In genomic region chr22:42138122-42138770, GRCh38 we compare ENCODE assay signal across 29 cellular contexts.
"Had no signal": no experiment of that assay in that cellular context is flagged by ENCODE, and none has a peak within 500 bp of the region (broad histone marks: within the 10 kb centered on the region; RNA-seq: fewer than 3 reads in every experiment).

No MANE protein-coding gene starts in this region.

- H3K4me1 Mint-ChIP-seq: activated B cell treated with CpG ODN at 0.5 μM for 24 hours; activated CD4-positive, alpha-beta memory T cell treated with anti-CD3 and anti-CD28 coated beads, Interleukin-2, amount 10 ng/mL, durations not matched to agents 7 days and 5 days; activated CD8-positive, alpha-beta memory T cell treated with anti-CD3 and anti-CD28 coated beads, Interleukin-2, amount 10 ng/mL, durations not matched to agents 7 days and 5 days; activated naive CD4-positive, alpha-beta T cell treated with anti-CD3 and anti-CD28 coated beads, Interleukin-2, amount 10 ng/mL, durations not matched to agents 7 days and 5 days; T-cell had no signal

- ATAC-seq: activated CD8-positive, alpha-beta memory T cell treated with anti-CD3 and anti-CD28 coated beads, Interleukin-2, amount 10 ng/mL, durations not matched to agents 7 days and 5 days; Panc1; T-cell; T-helper 17 cell had no signal

- H3K9me3 ChIP-seq: ascending aorta, breast epithelium, SJSA1, SK-N-SH had no signal

- H3K27ac ChIP-seq: ascending aorta, breast epithelium, SJSA1, VCaP had no signal

- H3K9me3 Mint-ChIP-seq: activated B cell treated with CpG ODN at 0.5 μM for 24 hours; activated CD4-positive, alpha-beta memory T cell treated with anti-CD3 and anti-CD28 coated beads, Interleukin-2, amount 10 ng/mL, durations not matched to agents 7 days and 5 days; activated naive CD4-positive, alpha-beta T cell treated with anti-CD3 and anti-CD28 coated beads, Interleukin-2, amount 10 ng/mL, durations not matched to agents 7 days and 5 days; activated T-cell treated with anti-CD3 and anti-CD28 coated beads, Interleukin-2, amount 50 U/mL, for 24 hours; activated T-helper 2 cell treated with anti-CD3 and anti-CD28 coated beads, Interferon-gamma antibody, Interleukin-2, Interleukin-4, amounts not matched to agents 10 μg/mL and 5 μg/mL and 100 μg/mL, durations not matched to agents 14 hours and 24 hours and 36 hours; T-cell had no signal

- DNase-seq: activated B cell treated with CpG ODN at 0.5 μM for 24 hours; activated CD4-positive, alpha-beta memory T cell treated with anti-CD3 and anti-CD28 coated beads, Interleukin-2, amount 10 ng/mL, durations not matched to agents 7 days and 5 days; activated CD4-positive, alpha-beta T cell treated with anti-CD3 and anti-CD28 coated beads for 1 hour; activated CD4-positive, alpha-beta T cell treated with anti-CD3 and anti-CD28 coated beads for 48 hours; activated CD8-positive, alpha-beta memory T cell treated with anti-CD3 and anti-CD28 coated beads for 24 hours; activated CD8-positive, alpha-beta memory T cell treated with anti-CD3 and anti-CD28 coated beads, Interleukin-2, amount 10 ng/mL, durations not matched to agents 7 days and 5 days; activated CD8-positive, alpha-beta memory T cell treated with anti-CD3 and anti-CD28 coated beads, Interleukin-2, amount 50 U/mL, for 48 hours; activated naive CD4-positive, alpha-beta T cell treated with anti-CD3 and anti-CD28 coated beads, Interleukin-2, amount 10 ng/mL, durations not matched to agents 7 days and 5 days; activated T-cell treated with anti-CD3 and anti-CD28 coated beads, Interleukin-2, amount 50 U/mL, for 24 hours; amygdala; Karpas-422; KBM-7; NCI-H1105; NCI-H1417 treated with DMSO at 0.1 percent for 48 hours; NCI-H2029; NCI-H345; NCI-H524 treated with DMSO at 0.1 percent for 48 hours; RPMI8226; SHP77 treated with DMSO at 0.1 percent for 48 hours; SK-N-SH; T-cell; T-helper 17 cell had no signal

- H3K4me3 Mint-ChIP-seq: activated B cell treated with CpG ODN at 0.5 μM for 24 hours; activated CD4-positive, alpha-beta memory T cell treated with anti-CD3 and anti-CD28 coated beads, Interleukin-2, amount 10 ng/mL, durations not matched to agents 7 days and 5 days; activated CD8-positive, alpha-beta memory T cell treated with anti-CD3 and anti-CD28 coated beads, Interleukin-2, amount 10 ng/mL, durations not matched to agents 7 days and 5 days; activated naive CD4-positive, alpha-beta T cell treated with anti-CD3 and anti-CD28 coated beads, Interleukin-2, amount 10 ng/mL, durations not matched to agents 7 days and 5 days; activated naive CD8-positive, alpha-beta T cell; activated T-cell treated with anti-CD3 and anti-CD28 coated beads, Interleukin-2, amount 50 U/mL, for 24 hours; T-cell; T-helper 17 cell had no signal

- H3K27me3 Mint-ChIP-seq: activated B cell treated with CpG ODN at 0.5 μM for 24 hours; activated CD4-positive, alpha-beta memory T cell treated with anti-CD3 and anti-CD28 coated beads, Interleukin-2, amount 10 ng/mL, durations not matched to agents 7 days and 5 days; activated CD8-positive, alpha-beta memory T cell treated with anti-CD3 and anti-CD28 coated beads, Interleukin-2, amount 10 ng/mL, durations not matched to agents 7 days and 5 days; activated naive CD4-positive, alpha-beta T cell treated with anti-CD3 and anti-CD28 coated beads, Interleukin-2, amount 10 ng/mL, durations not matched to agents 7 days and 5 days; activated naive CD8-positive, alpha-beta T cell; activated T-cell treated with anti-CD3 and anti-CD28 coated beads, Interleukin-2, amount 50 U/mL, for 24 hours; T-cell; T-helper 17 cell had no signal

- H3K36me3 ChIP-seq: ascending aorta, breast epithelium, SJSA1 had no signal

- H3K27ac Mint-ChIP-seq: activated B cell treated with CpG ODN at 0.5 μM for 24 hours; activated CD4-positive, alpha-beta memory T cell treated with anti-CD3 and anti-CD28 coated beads, Interleukin-2, amount 10 ng/mL, durations not matched to agents 7 days and 5 days; activated CD8-positive, alpha-beta memory T cell treated with anti-CD3 and anti-CD28 coated beads, Interleukin-2, amount 10 ng/mL, durations not matched to agents 7 days and 5 days; activated naive CD4-positive, alpha-beta T cell treated with anti-CD3 and anti-CD28 coated beads, Interleukin-2, amount 10 ng/mL, durations not matched to agents 7 days and 5 days; activated naive CD8-positive, alpha-beta T cell; activated T-cell treated with anti-CD3 and anti-CD28 coated beads, Interleukin-2, amount 50 U/mL, for 24 hours; activated T-helper 2 cell treated with anti-CD3 and anti-CD28 coated beads, Interferon-gamma antibody, Interleukin-2, Interleukin-4, amounts not matched to agents 10 μg/mL and 5 μg/mL and 100 μg/mL, durations not matched to agents 14 hours and 24 hours and 36 hours; T-cell; T-helper 17 cell had no signal

- H3K4me1 ChIP-seq: ascending aorta, breast epithelium, SJSA1 had no signal

- H3K27me3 ChIP-seq: ascending aorta, SJSA1 had no signal

- H3K4me2 ChIP-seq: SK-N-SH had no signal

- H3K9ac ChIP-seq: SK-N-SH had no signal

- H3K4me3 ChIP-seq: ascending aorta, breast epithelium, SJSA1 had no signal
